13 cellular contexts compared by ENCODE assay signal in genomic region chr3:11634974-11635612, GRCh38. TPM values are rescaled to one million over a fixed set of nuclear protein-coding genes. Genes with fewer than 3 reads are reported as not detected.
DNase-seq lines count a peak whose midpoint lies in the region; ATAC-seq and TF ChIP-seq lines count a peak whose summit lies in the region.
"Had no signal": no experiment of that assay in that cellular context is flagged by ENCODE, and none has a peak within 500 bp of the region (broad histone marks: within the 10 kb centered on the region; RNA-seq: fewer than 3 reads in every experiment).

No MANE protein-coding gene starts in this region.

- POLR2A ChIA-PET in HEK293 (lab: Yijun Ruan, JAX) = no interaction called here

- no peak overlapping the region for H2AFZ ChIP-seq in smooth muscle cell (ENCODE audit: low read depth)

- no peaks in the 10 kb centered on the region; a peak in 1 of 3 replicates for H3K36me3 ChIP-seq in HEK293 (ENCODE audit: control insufficient read depth in 2 of 2, insufficient read depth in 1 of 2, low read length in 2 of 2)
- H3K36me3 ChIP-seq in smooth muscle cell (ENCODE audit: low read depth) = no peaks in the 10 kb centered on the region
- H3K36me3 ChIP-seq: prostate gland had no signal

- DNase-seq in activated T-helper 1 cell treated with anti-CD3 and anti-CD28 coated beads, Interleukin-12 subunit alpha, Interleukin-12 subunit beta, Interleukin-2, Interleukin-4 antibody, amounts not matched to agents 30 ng/mL and 10 ng/mL and 1 ng/mL, durations not matched to agents 14 hours and 24 hours and 36 hours (ENCODE audit: low spot score) = no peak
- no peak for DNase-seq in left lobe of liver (ENCODE audit: low spot score)
- DNase-seq in smooth muscle cell (lab: John Stamatoyannopoulos, UW; ENCODE audit: unreplicated experiment) = no peak
- DNase-seq in NCI-H1436 (lab: John Stamatoyannopoulos, UW) = no peak
- DNase-seq in AG20443 (ENCODE audit: low spot score) = no peak
- DNase-seq in effector CD8-positive, alpha-beta T cell (lab: John Stamatoyannopoulos, UW) = no peak
- DNase-seq: NCI-H1105; NCI-H524; stimulated activated CD4-positive, alpha-beta T cell treated with anti-CD3 and anti-CD28 coated beads, Interleukin-2, amount 100 ng/mL, for 48 hours had no signal

- H3K9me3 ChIP-seq in HEK293 (ENCODE audit: control insufficient read depth, insufficient read depth, low read depth, low read length) = no peaks in the 10 kb centered on the region
- no peaks in the 10 kb centered on the region for H3K9me3 ChIP-seq in smooth muscle cell (replicated peaks; ENCODE audit: low read depth)
- H3K9me3 ChIP-seq: prostate gland had no signal

- peak; percentile 57 for ATAC-seq in left lobe of liver
- ATAC-seq: stimulated activated memory B cell treated with anti-CD40 and anti-IgM and Interleukin-4, amounts not matched to agents 10 μg/mL and 1 μg/mL and 100 μg/mL, for 72 hours had no signal

- H3K27ac Mint-ChIP-seq in activated T-helper 1 cell treated with anti-CD3 and anti-CD28 coated beads, Interleukin-12 subunit alpha, Interleukin-12 subunit beta, Interleukin-2, Interleukin-4 antibody, amounts not matched to agents 30 ng/mL and 10 ng/mL and 1 ng/mL, durations not matched to agents 14 hours and 24 hours and 36 hours = peak overlapping the region; percentile 21
- H3K27ac Mint-ChIP-seq: stimulated activated memory B cell treated with anti-CD40 and anti-IgM and Interleukin-4, amounts not matched to agents 10 μg/mL and 1 μg/mL and 100 μg/mL, for 72 hours had no signal

- H3K36me3 Mint-ChIP-seq in activated T-helper 1 cell treated with anti-CD3 and anti-CD28 coated beads, Interleukin-12 subunit alpha, Interleukin-12 subunit beta, Interleukin-2, Interleukin-4 antibody, amounts not matched to agents 30 ng/mL and 10 ng/mL and 1 ng/mL, durations not matched to agents 14 hours and 24 hours and 36 hours (ENCODE audit: low read depth) = peaks cover 36% of the 10 kb centered on the region
- H3K36me3 Mint-ChIP-seq: stimulated activated memory B cell treated with anti-CD40 and anti-IgM and Interleukin-4, amounts not matched to agents 10 μg/mL and 1 μg/mL and 100 μg/mL, for 72 hours had no signal

- H3K4me2 ChIP-seq in smooth muscle cell = peak overlapping the region; percentile 94

- H3K4me1 Mint-ChIP-seq in activated T-helper 1 cell treated with anti-CD3 and anti-CD28 coated beads, Interleukin-12 subunit alpha, Interleukin-12 subunit beta, Interleukin-2, Interleukin-4 antibody, amounts not matched to agents 30 ng/mL and 10 ng/mL and 1 ng/mL, durations not matched to agents 14 hours and 24 hours and 36 hours (ENCODE audit: low read depth) = peaks cover 76% of the 10 kb centered on the region

- peaks cover 27% of the 10 kb centered on the region for H3F3A ChIP-seq in smooth muscle cell (ENCODE audit: low read depth)

- H3K4me1 ChIP-seq in HEK293 (ENCODE audit: control insufficient read depth, insufficient read depth, low read length) = peaks cover 61% of the 10 kb centered on the region
- peaks cover 75% of the 10 kb centered on the region for H3K4me1 ChIP-seq in smooth muscle cell (ENCODE audit: low read depth)

- peaks cover 100% of the 10 kb centered on the region for H3K79me2 ChIP-seq in smooth muscle cell (ENCODE audit: low read depth)

- CTCF ChIA-PET in HEK293 (lab: Yijun Ruan, JAX) = interaction anchor here (0.7 to 1.4 kb wide), 3 partner anchors 14 to 147 kb away, joined by 3 to 4 read pairs (median 3); no protein-coding TSS in a partner anchor

- intact Hi-C loops in activated T-helper 1 cell treated with anti-CD3 and anti-CD28 coated beads, Interleukin-12 subunit alpha, Interleukin-12 subunit beta, Interleukin-2, Interleukin-4 antibody, amounts not matched to agents 30 ng/mL and 10 ng/mL and 1 ng/mL, durations not matched to agents 14 hours and 24 hours and 36 hours (cut with micrococcal nuclease) = loop anchor here (1.0 kb wide), 2 partner anchors 7 to 9 kb away; no protein-coding TSS in a partner anchor

- no peak overlapping the region for H3K4me3 Mint-ChIP-seq in activated T-helper 1 cell treated with anti-CD3 and anti-CD28 coated beads, Interleukin-12 subunit alpha, Interleukin-12 subunit beta, Interleukin-2, Interleukin-4 antibody, amounts not matched to agents 30 ng/mL and 10 ng/mL and 1 ng/mL, durations not matched to agents 14 hours and 24 hours and 36 hours
- H3K4me3 Mint-ChIP-seq: stimulated activated memory B cell treated with anti-CD40 and anti-IgM and Interleukin-4, amounts not matched to agents 10 μg/mL and 1 μg/mL and 100 μg/mL, for 72 hours had no signal

- H3K27me3 Mint-ChIP-seq in activated T-helper 1 cell treated with anti-CD3 and anti-CD28 coated beads, Interleukin-12 subunit alpha, Interleukin-12 subunit beta, Interleukin-2, Interleukin-4 antibody, amounts not matched to agents 30 ng/mL and 10 ng/mL and 1 ng/mL, durations not matched to agents 14 hours and 24 hours and 36 hours (ENCODE audit: insufficient read depth) = peaks cover 4% of the 10 kb centered on the region
- H3K27me3 Mint-ChIP-seq: CD8-positive, alpha-beta memory T cell; stimulated activated memory B cell treated with anti-CD40 and anti-IgM and Interleukin-4, amounts not matched to agents 10 μg/mL and 1 μg/mL and 100 μg/mL, for 72 hours had no signal

- no peak overlapping the region for H3K4me3 ChIP-seq in HEK293 (ENCODE audit: low read depth, low read length)
- no peak overlapping the region for H3K4me3 ChIP-seq in smooth muscle cell
- H3K4me3 ChIP-seq: prostate gland had no signal

- H3K9ac ChIP-seq in smooth muscle cell (ENCODE audit: low read depth) = no peak overlapping the region

- H3K9me3 Mint-ChIP-seq in activated T-helper 1 cell treated with anti-CD3 and anti-CD28 coated beads, Interleukin-12 subunit alpha, Interleukin-12 subunit beta, Interleukin-2, Interleukin-4 antibody, amounts not matched to agents 30 ng/mL and 10 ng/mL and 1 ng/mL, durations not matched to agents 14 hours and 24 hours and 36 hours = no peaks in the 10 kb centered on the region
- H3K9me3 Mint-ChIP-seq: CD8-positive, alpha-beta memory T cell; stimulated activated memory B cell treated with anti-CD40 and anti-IgM and Interleukin-4, amounts not matched to agents 10 μg/mL and 1 μg/mL and 100 μg/mL, for 72 hours had no signal

- H4K20me1 ChIP-seq in smooth muscle cell (ENCODE audit: low read depth) = peaks cover 100% of the 10 kb centered on the region

- TF ChIP-seq CTCF in HEK293 (tag by site-specific recombination; IDR thresholded peaks at IDR 0.05) (no peak), smooth muscle cell (IDR thresholded peaks at IDR 0.05; ENCODE audit: borderline replicate concordance, insufficient read depth, poor library complexity, severe bottlenecking) (no peak)

- H3K27me3 ChIP-seq in smooth muscle cell (ENCODE audit: low read depth) = no peaks in the 10 kb centered on the region

- WGBS in smooth muscle cell (ENCODE audit: low lambda C conversion rate) = 76% methylated on average over 4 of the region's 4 CpGs

- no peak overlapping the region for H3K27ac ChIP-seq in HEK293 (ENCODE audit: extremely low read depth, low read depth, low read length)
- H3K27ac ChIP-seq in smooth muscle cell (ENCODE audit: low read depth) = peak overlapping the region; percentile 97
- H3K27ac ChIP-seq: prostate gland had no signal

TF ChIP-seq in HEK293, 187 proteins besides CTCF, POLR2A, EP300 and RAD21 (continues in another document):
- TF ChIP-seq KLF7 (tag by site-specific recombination; IDR thresholded peaks at IDR 0.05; ENCODE audit: borderline replicate concordance) = no peak
- no peak for TF ChIP-seq ZNF549 (tag by site-specific recombination; IDR thresholded peaks at IDR 0.05)
- peak; percentile 44; the same call in 1 of the 2 replicates for TF ChIP-seq WT1 (tag by site-specific recombination; IDR thresholded peaks at IDR 0.05)
- TF ChIP-seq ZNF513 (tag by site-specific recombination; IDR thresholded peaks at IDR 0.05) = peak; percentile 58
- TF ChIP-seq HOXD13 (CRISPR knock-in tag; IDR thresholded peaks at IDR 0.05; ENCODE audit: borderline replicate concordance) = no peak
- TF ChIP-seq OSR2 (tag by site-specific recombination; IDR thresholded peaks at IDR 0.05) = no peak
- TF ChIP-seq FEZF1 (tag by site-specific recombination; IDR thresholded peaks at IDR 0.05) = no peak
- TF ChIP-seq ZNF76 (tag by site-specific recombination; IDR thresholded peaks at IDR 0.05; ENCODE audit: borderline replicate concordance, low read depth) = no peak
- TF ChIP-seq ZNF274 (IDR thresholded peaks at IDR 0.05; ENCODE audit: low read length) = no peak
- TF ChIP-seq ZNF274 (tag by site-specific recombination; IDR thresholded peaks at IDR 0.05; ENCODE audit: borderline replicate concordance) = no peak
- TF ChIP-seq REPIN1 (tag by site-specific recombination; IDR thresholded peaks at IDR 0.05; ENCODE audit: low read depth) = no peak

RNA-seq across cellular contexts. Expression of gene VGLL4, which starts 8.6 kb away (rescaled TPM):
- 46.0 and 48.7 TPM in 2 replicates for total RNA-seq in activated T-helper 1 cell treated with anti-CD3 and anti-CD28 coated beads, Interleukin-12 subunit alpha, Interleukin-12 subunit beta, Interleukin-2, Interleukin-4 antibody, amounts not matched to agents 30 ng/mL and 10 ng/mL and 1 ng/mL, durations not matched to agents 14 hours and 24 hours and 36 hours
- 13.8 TPM for total RNA-seq in left lobe of liver
- total RNA-seq in smooth muscle cell = 109 and 149 TPM in 2 replicates
- polyA plus RNA-seq in smooth muscle cell = 64.3 and 72.0 TPM in 2 replicates
